ENCODE assay signal across 1 cellular context in the genomic region with DNA sequence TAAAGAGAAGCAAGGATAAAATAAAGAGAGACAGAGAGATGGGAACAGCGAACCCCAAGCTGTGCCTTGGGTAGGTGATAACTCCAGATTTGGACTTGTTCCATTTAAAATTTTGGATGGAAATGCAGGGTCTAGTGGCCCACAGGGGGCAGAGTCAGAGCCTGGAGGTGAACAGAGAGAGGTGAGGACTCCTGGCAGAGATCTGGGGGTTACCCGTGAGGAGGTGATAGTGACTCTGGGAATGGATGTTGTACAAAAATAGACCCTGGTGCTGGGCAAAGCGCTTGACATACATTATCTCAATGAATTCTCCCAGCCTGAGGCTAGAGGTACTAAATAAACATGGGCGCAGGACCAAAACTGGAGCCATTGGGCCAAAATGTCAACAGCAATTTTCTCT.
TF ChIP-seq lines count a peak whose summit lies in the region.

No MANE protein-coding gene starts in this region.

TF ChIP-seq in H1, 55 proteins besides CTCF, POLR2A, EP300 and RAD21:
- TF ChIP-seq SRF (IDR thresholded peaks at IDR 0.05; ENCODE audit: low read depth, low read length) (no peak), KDM1A (IDR thresholded peaks at IDR 0.05; ENCODE audit: borderline replicate concordance, low read length) (no peak), TAF1 (IDR thresholded peaks at IDR 0.05; ENCODE audit: low read depth, low read length) (no peak), ASH2L (IDR thresholded peaks at IDR 0.05; ENCODE audit: low read length) (no peak), TBP (IDR thresholded peaks at IDR 0.05; ENCODE audit: low read depth, low read length) (no peak), POLR2AphosphoS5 (IDR thresholded peaks at IDR 0.05; ENCODE audit: low read depth, low read length) (no peak), HDAC6 (IDR thresholded peaks at IDR 0.05; ENCODE audit: low read depth, low read length) (no peak), CBX5 (IDR thresholded peaks at IDR 0.05; ENCODE audit: low read depth, low read length) (no peak), RXRA (IDR thresholded peaks at IDR 0.05; ENCODE audit: insufficient read depth, low read depth, low read length) (no peak), KDM5A (IDR thresholded peaks at IDR 0.05; ENCODE audit: low read length) (no peak)
